ENCODE assay signal across 9 cellular contexts in the genomic region with DNA sequence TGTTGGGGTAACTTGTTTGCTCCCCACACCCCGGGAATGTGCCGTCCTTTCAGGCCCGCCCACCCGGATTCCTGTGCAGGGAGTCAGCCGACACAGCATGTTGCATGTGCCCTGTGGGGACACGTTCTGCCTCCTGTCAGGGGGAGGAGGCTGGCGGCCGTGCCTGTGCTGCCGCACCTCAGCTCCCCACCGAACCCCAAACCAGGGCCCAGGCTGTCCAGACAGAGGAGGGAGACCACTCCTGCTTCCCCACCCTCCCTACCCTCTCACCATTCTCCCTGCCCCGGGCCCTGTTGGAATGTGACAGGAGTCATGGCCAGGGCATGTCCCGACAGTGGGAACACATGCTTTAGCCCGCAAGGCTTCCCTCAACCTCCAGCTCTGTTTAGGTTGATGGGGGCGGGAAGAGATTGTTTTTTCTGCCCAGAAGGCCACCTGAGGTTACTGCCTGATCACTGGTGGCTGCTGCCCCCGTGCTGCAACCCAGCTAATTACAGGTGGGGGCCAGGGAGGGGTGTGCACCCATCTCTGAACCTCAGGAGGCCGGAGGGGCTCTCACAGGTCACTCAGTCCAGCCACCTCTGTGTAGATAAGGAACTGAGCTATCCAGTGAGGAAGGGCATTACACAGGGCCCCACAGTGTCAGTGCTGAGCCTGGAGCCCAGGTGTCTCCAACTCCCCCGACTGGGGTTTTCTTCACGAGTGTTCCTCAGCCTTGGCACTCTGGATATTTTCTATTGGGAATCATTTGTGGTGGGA.
A peak's percentile ranks its signal among the peaks of the same experiment; 100 is the strongest.
DNase-seq lines count a peak whose midpoint lies in the region; ATAC-seq and TF ChIP-seq lines count a peak whose summit lies in the region.
"Had no signal": no experiment of that assay in that cellular context is flagged by ENCODE, and none has a peak within 500 bp of the region (broad histone marks: within the 10 kb centered on the region; RNA-seq: fewer than 3 reads in every experiment).

No MANE protein-coding gene starts in this region.

- no peak for ATAC-seq in HG03342 (IDR thresholded peaks at IDR 0.05; ENCODE audit: unreplicated experiment)

- peak; percentile 62 for TF ChIP-seq CTCF in AG09319 (IDR thresholded peaks at IDR 0.05; ENCODE audit: low read depth, low read length)
- peak; percentile 62 for TF ChIP-seq CTCF in astrocyte of the cerebellum (IDR thresholded peaks at IDR 0.05; ENCODE audit: low read depth, low read length, missing control alignments)

- DNase-seq in AG09319 (ENCODE audit: extremely low read depth, low read depth) (no peak), HEK293T (ENCODE audit: extremely low spot score) (peak; percentile 58), astrocyte of the cerebellum (ENCODE audit: low read depth) (no peak), kidney tubule cell (ENCODE audit: low spot score) (peak; percentile 56), NCI-H1105 treated with DMSO at 0.1 percent for 48 hours (lab: John Stamatoyannopoulos, UW) (no peak), LoVo (ENCODE audit: low spot score) (no peak)
- DNase-seq in activated CD4-positive, alpha-beta T cell treated with anti-CD3 and anti-CD28 coated beads for 4 hours = no peak

- H3K4me3 ChIP-seq in astrocyte of the cerebellum (ENCODE audit: low read depth, low read length) = no peak overlapping the region
- H3K4me3 ChIP-seq: HAP-1 had no signal

- POLR2A ChIA-PET in HEK293T (lab: Yijun Ruan, JAX) = interaction anchor here (1.7 kb wide), 1 partner anchor 19 kb away, joined by 8 read pairs; a partner anchor contains a TSS

- in situ Hi-C loops in astrocyte of the cerebellum (cut with HindIII; ENCODE audit: low sequenced_read_pairs) = no loop called here

- CTCF ChIA-PET in HEK293T (lab: Yijun Ruan, JAX) = interaction anchor here (0.7 to 3.5 kb wide), 6 partner anchors 10 to 47 kb away, joined by 3 to 17 read pairs (median 4); a partner anchor contains a TSS

TF ChIP-seq in HEK293T, 16 proteins besides CTCF, POLR2A, EP300 and RAD21:
- TF ChIP-seq LEF1 (IDR thresholded peaks at IDR 0.05; ENCODE audit: borderline replicate concordance) (no peak), NFRKB (IDR thresholded peaks at IDR 0.05) (no peak), TARDBP (IDR thresholded peaks at IDR 0.05) (no peak), BHLHE40 (IDR thresholded peaks at IDR 0.05; ENCODE audit: borderline replicate concordance) (no peak), FOXA1 (IDR thresholded peaks at IDR 0.05) (no peak), ELF4 (IDR thresholded peaks at IDR 0.05) (no peak), FOXK2 (IDR thresholded peaks at IDR 0.05) (no peak)

Comparison
In these comparisons a context has a peak if more than half of its experiments do, and no peak if none do; other contexts are left out.
1. DNase-seq: peak in HEK293T (single experiment) and kidney tubule cell (single experiment); none in AG09319 (single experiment), astrocyte of the cerebellum (single experiment), NCI-H1105 treated with DMSO at 0.1 percent for 48 hours (single experiment), LoVo (single experiment) and activated CD4-positive, alpha-beta T cell treated with anti-CD3 and anti-CD28 coated beads for 4 hours (0 of 2).